ENCODE assay signal across 4 cellular contexts in the genomic region with DNA sequence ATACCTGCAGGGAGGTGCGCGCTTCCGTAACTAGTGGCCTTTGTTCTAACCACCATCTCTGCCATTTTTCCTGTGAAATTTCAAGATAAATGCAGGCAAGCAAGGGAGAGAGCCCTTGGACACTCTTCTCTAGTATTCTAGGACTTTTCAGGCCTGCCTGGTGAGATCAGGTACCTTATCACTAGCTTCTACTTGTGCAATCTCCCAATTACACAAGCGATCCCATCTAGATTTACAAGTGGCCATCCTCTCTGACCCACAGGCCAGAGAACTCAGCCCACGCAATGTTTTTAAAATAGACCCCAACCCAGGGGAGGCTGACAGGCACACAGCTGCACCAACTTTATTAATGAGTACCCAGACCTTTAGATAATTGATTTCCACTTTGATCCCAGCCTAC.
"Had no signal": no experiment of that assay in that cellular context is flagged by ENCODE, and none has a peak within 500 bp of the region (broad histone marks: within the 10 kb centered on the region; RNA-seq: fewer than 3 reads in every experiment).

No MANE protein-coding gene starts in this region.

- H3K27me3 Mint-ChIP-seq: IgD-negative memory B cell had no signal

- H3K27ac ChIP-seq: HL-60 had no signal

- H3K9me3 Mint-ChIP-seq: IgD-negative memory B cell had no signal

- DNase-seq: IMR-90 had no signal

- H3K4me3 Mint-ChIP-seq: IgD-negative memory B cell had no signal

- H3K4me1 Mint-ChIP-seq: IgD-negative memory B cell had no signal

- H3K4me3 ChIP-seq: K562 had no signal

- H3K36me3 Mint-ChIP-seq: IgD-negative memory B cell had no signal
